In the genomic region with DNA sequence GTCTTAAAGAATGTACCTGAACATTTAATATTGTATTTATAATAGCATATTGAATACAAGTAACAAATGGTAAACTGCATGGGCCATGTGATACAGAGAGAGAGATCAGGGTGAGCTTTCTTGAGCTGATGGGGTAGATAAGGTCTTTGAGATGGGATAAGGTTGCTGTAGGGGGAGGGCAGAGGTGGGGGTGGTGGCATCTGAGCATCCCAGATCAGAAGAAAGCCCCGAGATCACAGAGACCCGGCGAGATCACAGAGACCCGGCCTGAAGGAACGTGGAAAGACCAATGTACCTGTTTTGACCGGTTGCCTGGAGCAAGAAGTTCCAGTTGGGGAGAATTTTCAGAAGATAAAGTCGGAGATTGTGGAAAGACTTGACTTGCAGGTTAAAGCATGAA, we compare ENCODE assay signal across 1 cellular context.
TF ChIP-seq lines count a peak whose summit lies in the region.

No MANE protein-coding gene starts in this region.

TF ChIP-seq in HepG2, 621 proteins besides CTCF, POLR2A, EP300 and RAD21:
- TF ChIP-seq WIZ (CRISPR knock-in tag; IDR thresholded peaks at IDR 0.05) (no peak), ZNF335 (CRISPR knock-in tag; IDR thresholded peaks at IDR 0.05) (no peak), SKI (IDR thresholded peaks at IDR 0.05; ENCODE audit: partially characterized antibody) (no peak), TRIM22 (IDR thresholded peaks at IDR 0.05) (no peak), PHF8 (CRISPR knock-in tag; IDR thresholded peaks at IDR 0.05) (no peak), TCF7 (IDR thresholded peaks at IDR 0.05; ENCODE audit: low read depth) (no peak), SRSF1 (optimal IDR thresholded peaks at IDR 0.05; ENCODE audit: low read depth, low read length) (no peak)
- TF ChIP-seq, protein P1, sequence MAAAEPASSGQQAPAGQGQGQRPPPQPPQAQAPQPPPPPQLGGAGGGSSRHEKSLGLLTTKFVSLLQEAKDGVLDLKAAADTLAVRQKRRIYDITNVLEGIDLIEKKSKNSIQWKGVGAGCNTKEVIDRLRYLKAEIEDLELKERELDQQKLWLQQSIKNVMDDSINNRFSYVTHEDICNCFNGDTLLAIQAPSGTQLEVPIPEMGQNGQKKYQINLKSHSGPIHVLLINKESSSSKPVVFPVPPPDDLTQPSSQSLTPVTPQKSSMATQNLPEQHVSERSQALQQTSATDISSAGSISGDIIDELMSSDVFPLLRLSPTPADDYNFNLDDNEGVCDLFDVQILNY (CRISPR knock-in tag; conservative IDR thresholded peaks at IDR 0.05): no peak
- TF ChIP-seq, protein P2, sequence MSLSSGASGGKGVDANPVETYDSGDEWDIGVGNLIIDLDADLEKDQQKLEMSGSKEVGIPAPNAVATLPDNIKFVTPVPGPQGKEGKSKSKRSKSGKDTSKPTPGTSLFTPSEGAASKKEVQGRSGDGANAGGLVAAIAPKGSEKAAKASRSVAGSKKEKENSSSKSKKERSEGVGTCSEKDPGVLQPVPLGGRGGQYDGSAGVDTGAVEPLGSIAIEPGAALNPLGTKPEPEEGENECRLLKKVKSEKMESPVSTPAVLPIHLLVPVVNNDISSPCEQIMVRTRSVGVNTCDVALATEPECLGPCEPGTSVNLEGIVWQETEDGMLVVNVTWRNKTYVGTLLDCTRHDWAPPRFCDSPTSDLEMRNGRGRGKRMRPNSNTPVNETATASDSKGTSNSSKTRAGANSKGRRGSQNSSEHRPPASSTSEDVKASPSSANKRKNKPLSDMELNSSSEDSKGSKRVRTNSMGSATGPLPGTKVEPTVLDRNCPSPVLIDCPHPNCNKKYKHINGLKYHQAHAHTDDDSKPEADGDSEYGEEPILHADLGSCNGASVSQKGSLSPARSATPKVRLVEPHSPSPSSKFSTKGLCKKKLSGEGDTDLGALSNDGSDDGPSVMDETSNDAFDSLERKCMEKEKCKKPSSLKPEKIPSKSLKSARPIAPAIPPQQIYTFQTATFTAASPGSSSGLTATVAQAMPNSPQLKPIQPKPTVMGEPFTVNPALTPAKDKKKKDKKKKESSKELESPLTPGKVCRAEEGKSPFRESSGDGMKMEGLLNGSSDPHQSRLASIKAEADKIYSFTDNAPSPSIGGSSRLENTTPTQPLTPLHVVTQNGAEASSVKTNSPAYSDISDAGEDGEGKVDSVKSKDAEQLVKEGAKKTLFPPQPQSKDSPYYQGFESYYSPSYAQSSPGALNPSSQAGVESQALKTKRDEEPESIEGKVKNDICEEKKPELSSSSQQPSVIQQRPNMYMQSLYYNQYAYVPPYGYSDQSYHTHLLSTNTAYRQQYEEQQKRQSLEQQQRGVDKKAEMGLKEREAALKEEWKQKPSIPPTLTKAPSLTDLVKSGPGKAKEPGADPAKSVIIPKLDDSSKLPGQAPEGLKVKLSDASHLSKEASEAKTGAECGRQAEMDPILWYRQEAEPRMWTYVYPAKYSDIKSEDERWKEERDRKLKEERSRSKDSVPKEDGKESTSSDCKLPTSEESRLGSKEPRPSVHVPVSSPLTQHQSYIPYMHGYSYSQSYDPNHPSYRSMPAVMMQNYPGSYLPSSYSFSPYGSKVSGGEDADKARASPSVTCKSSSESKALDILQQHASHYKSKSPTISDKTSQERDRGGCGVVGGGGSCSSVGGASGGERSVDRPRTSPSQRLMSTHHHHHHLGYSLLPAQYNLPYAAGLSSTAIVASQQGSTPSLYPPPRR (CRISPR knock-in tag; IDR thresholded peaks at IDR 0.05; ENCODE audit: borderline replicate concordance): no peak
